In genomic region chr16:81443688-81444447, GRCh38 we compare ENCODE assay signal across 9 cellular contexts. TPM values are rescaled to one million over a fixed set of nuclear protein-coding genes. Genes with fewer than 3 reads are reported as not detected.
DNase-seq lines count a peak whose midpoint lies in the region; ATAC-seq, FAIRE-seq and TF ChIP-seq lines count a peak whose summit lies in the region.
"Had no signal": no experiment of that assay in that cellular context is flagged by ENCODE, and none has a peak within 500 bp of the region (broad histone marks: within the 10 kb centered on the region; RNA-seq: fewer than 3 reads in every experiment).

No MANE protein-coding gene starts in this region.

- POLR2A ChIA-PET in activated CD4-positive, alpha-beta T cell treated with anti-CD3 and anti-CD28 coated beads for 36 hours (lab: Charles Lee) = no interaction called here
- POLR2A ChIA-PET in GM12878 (lab: Charles Lee) = interaction anchor here (0.6 to 1.5 kb wide), 4 partner anchors 26 to 66 kb away, joined by 3 to 16 read pairs (median 4); no protein-coding TSS in a partner anchor

- no peaks in the 10 kb centered on the region for H3K36me3 ChIP-seq in GM12878 (ENCODE audit: control insufficient read depth in 2 of 2, insufficient read depth in 2 of 2, low read length in 1 of 2)

- DNase-seq in activated CD4-positive, alpha-beta T cell treated with anti-CD3 and anti-CD28 coated beads for 36 hours = no peak
- no peak for DNase-seq in activated CD4-positive, alpha-beta T cell treated with anti-CD3 and anti-CD28 coated beads, Interleukin-2, amount 50 U/mL, for 48 hours
- DNase-seq in GM12878 (ENCODE audit: low read depth, low spot score) (no peak), left lobe of liver (ENCODE audit: low spot score) (peak; percentile 64), HUDEP-2 (lab: John Stamatoyannopoulos, UW; ENCODE audit: unreplicated experiment in 76 of 76) (no peak), NCI-H2196 (lab: John Stamatoyannopoulos, UW; ENCODE audit: unreplicated experiment) (no peak)

- no peak for ATAC-seq in activated CD4-positive, alpha-beta T cell treated with anti-CD3 and anti-CD28 coated beads for 36 hours
- ATAC-seq in GM12878 = no peak
- ATAC-seq in left lobe of liver = no peak
- no peak for ATAC-seq in HG03378 (IDR thresholded peaks at IDR 0.05; ENCODE audit: unreplicated experiment)

- H3K4me2 ChIP-seq in GM12878 (ENCODE audit: control insufficient read depth, insufficient read depth) = peak overlapping the region; percentile 82

- peaks cover 38% of the 10 kb centered on the region for H3K79me2 ChIP-seq in GM12878 (ENCODE audit: control insufficient read depth, insufficient read depth, low read length)

- peaks cover 0 to 2% of the 10 kb centered on the region in 2 experiments; a peak in 1 of 4 replicates for H3K27me3 ChIP-seq in GM12878 (replicated peaks in 1 of 2; ENCODE audit: control insufficient read depth in 2 of 2, insufficient read depth in 2 of 2, low read length in 1 of 2)

- peaks cover 5% of the 10 kb centered on the region for H3K36me3 Mint-ChIP-seq in activated CD4-positive, alpha-beta T cell treated with anti-CD3 and anti-CD28 coated beads for 36 hours (ENCODE audit: low read depth)

- no peak for FAIRE-seq in GM12878 (lab: Jason Lieb, UNC)
- FAIRE-seq: G401.6 had no signal

- H4K20me1 ChIP-seq in GM12878 (ENCODE audit: control insufficient read depth, insufficient read depth) = no peaks in the 10 kb centered on the region

- no peak for TF ChIP-seq EP300 in GM12878 (IDR thresholded peaks at IDR 0.05; ENCODE audit: borderline replicate concordance in 1 of 2, control insufficient read depth in 1 of 2, low read depth in 2 of 2, low read length in 2 of 2)

- peaks cover 13% of the 10 kb centered on the region for H3K4me1 ChIP-seq in GM12878 (ENCODE audit: control insufficient read depth, insufficient read depth, low read length)

- H3K9me3 Mint-ChIP-seq in activated CD4-positive, alpha-beta T cell treated with anti-CD3 and anti-CD28 coated beads for 36 hours (ENCODE audit: low read depth) = no peaks in the 10 kb centered on the region

- no peak for TF ChIP-seq CTCF in GM12878 (IDR thresholded peaks at IDR 0.05 in 2 of 3, conservative IDR thresholded peaks at IDR 0.05 in 1 of 3; ENCODE audit: control insufficient read depth in 2 of 3, extremely low read depth in 1 of 3, insufficient read depth in 1 of 3, low read depth in 3 of 3, low read length in 3 of 3)

- WGBS in GM12878 (ENCODE audit: insufficient coverage, insufficient replicate concordance, low lambda C conversion rate, missing lambda C conversion rate) = 24% methylated on average over 24 of the region's 36 CpGs

- H3K4me3 Mint-ChIP-seq in activated CD4-positive, alpha-beta T cell treated with anti-CD3 and anti-CD28 coated beads for 36 hours = peak overlapping the region; percentile 66

- no peaks in the 10 kb centered on the region for H3K27me3 Mint-ChIP-seq in activated CD4-positive, alpha-beta T cell treated with anti-CD3 and anti-CD28 coated beads for 36 hours

- intact Hi-C loops in activated CD4-positive, alpha-beta T cell treated with anti-CD3 and anti-CD28 coated beads for 36 hours (cut with DNase I, micrococcal nuclease) = loop anchor here in 1 of 2 experiments (1.0 to 2.0 kb wide), 7 partner anchors 125 to 437 kb away; partner anchors contain the start of genes C16orf46, CENPN, CMC2 and GAN
- intact Hi-C loops in GM12878 (cut with micrococcal nuclease; ENCODE audit: unreplicated experiment) = no loop called here

- H2AFZ ChIP-seq in GM12878 (ENCODE audit: control insufficient read depth, low read depth, low read length) = peak overlapping the region; percentile 10; the same call in 1 of the 2 replicates

- BruUV-seq in GM12878 (replicated peaks; lab: Mats Ljungman, UMichigan) = no TSS peak

- TF ChIP-seq POLR2A in GM12878 (IDR thresholded peaks at IDR 0.05; ENCODE audit: low read depth, low read length) = no peak

- H3K9ac ChIP-seq in GM12878 (ENCODE audit: control insufficient read depth, insufficient read depth, low read length) = no peak overlapping the region

- SMC1A ChIA-PET in GM12878 (lab: Charles Lee; ENCODE audit: uncharacterized antibody, unreplicated experiment) = interaction anchor here (0.5 to 3.6 kb wide), 7 partner anchors 14 to 1208 kb away, joined by 3 to 38 read pairs (median 3); no protein-coding TSS in a partner anchor

- peaks cover 27% of the 10 kb centered on the region for H3K4me1 Mint-ChIP-seq in activated CD4-positive, alpha-beta T cell treated with anti-CD3 and anti-CD28 coated beads for 36 hours

- CTCF ChIA-PET in activated CD4-positive, alpha-beta T cell treated with anti-CD3 and anti-CD28 coated beads for 36 hours (lab: Charles Lee) = interaction anchor here (0.7 kb wide), 1 partner anchor 952 kb away, joined by 3 read pairs; no protein-coding TSS in a partner anchor
- CTCF ChIA-PET in GM12878 (lab: Yijun Ruan, JAX) = interaction anchor here (1.0 to 1.9 kb wide), 6 partner anchors 11 to 286 kb away, joined by 3 to 10 read pairs (median 5); no protein-coding TSS in a partner anchor

- peak overlapping the region; percentile 80 for H3K27ac Mint-ChIP-seq in activated CD4-positive, alpha-beta T cell treated with anti-CD3 and anti-CD28 coated beads for 36 hours

- H3K4me3 ChIP-seq in GM12878 = 0 out of 2 replicates have a peak overlapping the region, but pooled peaks have one; percentile 41

- H3K27ac ChIP-seq in GM12878 (ENCODE audit: control insufficient read depth, insufficient read depth) (no peak overlapping the region), temporal lobe (ENCODE audit: low read depth, low read length) (peak overlapping the region; percentile 36)

- no peak for TF ChIP-seq RAD21 in GM12878 (IDR thresholded peaks at IDR 0.05; ENCODE audit: insufficient read depth, low read depth, low read length)

- H3K9me3 ChIP-seq in GM12878 (replicated peaks; ENCODE audit: control insufficient read depth, insufficient read depth, low read length) = no peaks in the 10 kb centered on the region

- in situ Hi-C loops in GM12878 (cut with MboI) = no loop called here

- RAD21 ChIA-PET in GM12878 (lab: Charles Lee; ENCODE audit: unreplicated experiment) = interaction anchor here (0.5 to 1.9 kb wide), 7 partner anchors 9 to 271 kb away, joined by 3 to 14 read pairs (median 4); no protein-coding TSS in a partner anchor

TF ChIP-seq in GM12878, 131 proteins besides CTCF, POLR2A, EP300 and RAD21 (continues in another document):
- no peak for TF ChIP-seq E2F4 (IDR thresholded peaks at IDR 0.05; ENCODE audit: low read depth, low read length)
- no peak for TF ChIP-seq NFIC (IDR thresholded peaks at IDR 0.05; ENCODE audit: low read depth, low read length)
- TF ChIP-seq BMI1 (IDR thresholded peaks at IDR 0.05; ENCODE audit: borderline replicate concordance) = no peak
- no peak for TF ChIP-seq CREB1 (IDR thresholded peaks at IDR 0.05; ENCODE audit: low read depth)
- no peak for TF ChIP-seq RFX5 (IDR thresholded peaks at IDR 0.05; ENCODE audit: low read depth, low read length)
- TF ChIP-seq BCL11A (IDR thresholded peaks at IDR 0.05; ENCODE audit: low read depth, low read length) = no peak
- no peak for TF ChIP-seq BHLHE40 (IDR thresholded peaks at IDR 0.05; ENCODE audit: borderline replicate concordance in 1 of 2, low read depth in 2 of 2, low read length in 1 of 2)
- TF ChIP-seq PAX8 (IDR thresholded peaks at IDR 0.05) = no peak
- TF ChIP-seq ZNF217 (IDR thresholded peaks at IDR 0.05) = no peak
- TF ChIP-seq RB1 (IDR thresholded peaks at IDR 0.05; ENCODE audit: borderline replicate concordance) = no peak

RNA-seq across cellular contexts. Expression of gene CMIP, which starts 0.7 kb away (rescaled TPM):
- total RNA-seq in activated CD4-positive, alpha-beta T cell treated with anti-CD3 and anti-CD28 coated beads for 36 hours = 10 to 100 TPM; 39.1 to 40.3 TPM
- 68.0 and 69.9 TPM in 2 replicates for total RNA-seq in GM12878 (2013; cell fraction: nucleolus; rRNA removed)
- total RNA-seq in GM12878 (2014; rRNA removed) (4.6 and 5.1 TPM in 2 replicates), GM12878 (2014; rRNA removed; fragmentation: Illumina TruSeq; extraction: Trizol) (5.4 and 6.3 TPM in 2 replicates), GM12878 (2021) (41.7 and 43.2 TPM in 2 replicates), left lobe of liver (15.4 TPM), temporal lobe (38.6 TPM)
- 8.0 TPM for polyA plus RNA-seq in GM12878 (2011; ENCODE audit: low read depth)
- polyA plus RNA-seq in GM12878 (2011; rRNA removed) (2.1 and 3.8 TPM in 2 replicates), GM12878 (2014; fragmentation: Illumina TruSeq; extraction: Trizol) (13.6 and 16.8 TPM in 2 replicates), GM12878 (2014; fragmentation: Nextera tagmentation; extraction: Ambion mirVana) (1 to 10 TPM; 1.4 to 1.7 TPM), GM12878 (2014; rRNA removed) (11.3 and 12.8 TPM in 2 replicates), GM12878 (2016; fragmentation: Nextera tagmentation; extraction: Ambion mirVana) (1 to 10 TPM; 1.2 to 1.5 TPM)
- 7.6 and 13.2 TPM in 2 replicates for polyA plus RNA-seq in GM12878 (2011; cell fraction: cytosol; rRNA removed)
- polyA plus RNA-seq in GM12878 (2011; cell fraction: nucleus; rRNA removed) = 20.8 and 26.8 TPM in 2 replicates
- polyA plus RNA-seq in GM12878 (2012) = 18.2 and 19.7 TPM in 2 replicates
- polyA minus RNA-seq in GM12878 (2011; rRNA and poly(A)+ RNA removed) = 13.8 and 19.1 TPM in 2 replicates
- polyA minus RNA-seq in GM12878 (2011; cell fraction: cytosol; rRNA and poly(A)+ RNA removed) = 15.9 and 18.3 TPM in 2 replicates
- 13.7 and 25.9 TPM in 2 replicates for polyA minus RNA-seq in GM12878 (2011; cell fraction: nucleus; rRNA and poly(A)+ RNA removed)
